8 cellular contexts compared by ENCODE assay signal in the genomic region with DNA sequence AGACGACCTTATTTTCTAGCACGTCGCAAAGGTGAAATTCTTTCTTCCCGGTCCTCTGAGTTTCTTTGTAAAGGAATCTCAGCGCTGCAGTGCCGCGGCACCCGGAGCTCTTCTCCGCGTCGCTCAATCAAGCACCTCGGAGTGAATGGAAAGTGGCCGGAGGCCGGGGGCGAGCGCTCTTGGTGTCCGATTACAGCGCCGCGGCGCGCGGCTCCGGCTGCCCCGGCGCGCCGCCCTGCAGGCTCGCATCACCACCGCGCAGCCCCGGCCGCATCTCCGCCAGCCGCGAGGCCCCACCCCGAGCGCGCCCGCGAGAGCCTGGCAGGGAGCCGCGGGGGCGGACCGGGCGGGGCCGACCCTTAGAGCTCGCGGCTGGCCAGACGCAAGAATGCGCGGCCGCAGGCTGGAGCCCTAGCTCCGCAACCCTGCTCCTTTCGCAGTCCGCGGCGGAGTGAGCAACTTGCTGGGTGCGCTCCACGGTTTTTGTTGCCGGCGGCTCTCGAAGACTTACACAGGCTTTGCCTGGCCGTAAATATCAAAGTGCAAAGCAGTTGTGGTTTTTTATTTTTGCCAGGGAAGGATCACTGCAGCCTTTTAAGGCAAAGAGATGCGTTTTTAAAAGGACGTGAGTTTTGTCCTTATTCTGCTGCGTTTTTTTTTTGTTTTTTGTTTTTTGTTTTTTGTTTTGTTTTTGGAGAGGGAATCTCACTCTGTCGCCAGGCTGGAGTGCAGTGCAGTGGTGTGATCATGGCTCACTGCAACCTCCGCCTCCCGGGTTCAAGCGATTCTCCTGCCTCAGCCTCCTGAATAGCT. TPM values are rescaled to one million over a fixed set of nuclear protein-coding genes. Genes with fewer than 3 reads are reported as not detected.
DNase-seq lines count a peak whose midpoint lies in the region; ATAC-seq lines count a peak whose summit lies in the region.

SEMA3C (minus strand) TSS at position 143 of the 813 bp plus-strand sequence. CDS start 2,270 bp downstream, outside the sequence.

- peaks cover 23% of the 10 kb centered on the region for H3K4me1 ChIP-seq in SJSA1 (replicated peaks)

- DNase-seq in DMS114 treated with DMSO at 0.1 percent for 48 hours (lab: John Stamatoyannopoulos, UW; ENCODE audit: unreplicated experiment), result peak; percentile 77
- peak; percentile 97 for DNase-seq in LHCN-M2 (ENCODE audit: low read depth)
- DNase-seq in SJSA1 (ENCODE audit: low read depth in 1 of 2, low spot score in 2 of 2), result peak; percentile 89 to 90
- DNase-seq in dermis blood vessel endothelial cell, result peak; percentile 87
- DNase-seq in left colon, result peak; percentile 90 to 91
- peak; percentile 32 for DNase-seq in stimulated activated CD4-positive, alpha-beta T cell treated with anti-CD3 and anti-CD28 coated beads, Interleukin-15, amount 100 ng/mL, for 24 hours

- peak; percentile 38 for ATAC-seq in GM21515 (IDR thresholded peaks at IDR 0.05; ENCODE audit: unreplicated experiment)
- peak; percentile 81 for ATAC-seq in left colon
- ATAC-seq in GM18502 (IDR thresholded peaks at IDR 0.05; ENCODE audit: poor library complexity, unreplicated experiment), result no peak

- H3K27ac ChIP-seq in SJSA1, result peak within 1 kb of the TSS; percentile 22; the same call in 1 of the 2 replicates

- intact Hi-C loops in left colon (cut with DNase I, micrococcal nuclease), result loop anchor here in 1 of 2 donors (10.0 kb wide), 1 partner anchor 194 kb away; no protein-coding TSS in a partner anchor

- no peaks in the 10 kb centered on the region for H3K36me3 ChIP-seq in SJSA1

- H3K4me3 ChIP-seq in SJSA1, result peak within 1 kb of the TSS; percentile 52

- H3K9me3 ChIP-seq in SJSA1 (replicated peaks), result no peaks in the 10 kb centered on the region

- H3K27me3 ChIP-seq in SJSA1 (replicated peaks), result no peaks in the 10 kb centered on the region

RNA-seq across cellular contexts. Expression of gene SEMA3C, which starts in this region (rescaled TPM):
- total RNA-seq in LHCN-M2 (2014; rRNA removed), result 104 and 136 TPM in 2 replicates
- 30.7 TPM for polyA plus RNA-seq in LHCN-M2 (2012)
- 14.9 and 28.6 TPM in 2 replicates for total RNA-seq in SJSA1 (2014; rRNA removed; shearing (Covaris generic))
- 0.85 and 4.2 TPM in 2 replicates for total RNA-seq in dermis blood vessel endothelial cell
- 10 to 100 TPM; 64.6 to 66.7 TPM for total RNA-seq in left colon

Comparison
In these comparisons a context has a peak if more than half of its experiments do, and no peak if none do; other contexts are left out.
1. DNase-seq: peak in every context shown above with its lines; median percentile 97 in LHCN-M2; 90 in left colon; 90 in SJSA1; 87 in dermis blood vessel endothelial cell; 77 in DMS114 treated with DMSO at 0.1 percent for 48 hours; 32 in stimulated activated CD4-positive, alpha-beta T cell treated with anti-CD3 and anti-CD28 coated beads, Interleukin-15, amount 100 ng/mL, for 24 hours.